20 cellular contexts compared by ENCODE assay signal in the genomic region with DNA sequence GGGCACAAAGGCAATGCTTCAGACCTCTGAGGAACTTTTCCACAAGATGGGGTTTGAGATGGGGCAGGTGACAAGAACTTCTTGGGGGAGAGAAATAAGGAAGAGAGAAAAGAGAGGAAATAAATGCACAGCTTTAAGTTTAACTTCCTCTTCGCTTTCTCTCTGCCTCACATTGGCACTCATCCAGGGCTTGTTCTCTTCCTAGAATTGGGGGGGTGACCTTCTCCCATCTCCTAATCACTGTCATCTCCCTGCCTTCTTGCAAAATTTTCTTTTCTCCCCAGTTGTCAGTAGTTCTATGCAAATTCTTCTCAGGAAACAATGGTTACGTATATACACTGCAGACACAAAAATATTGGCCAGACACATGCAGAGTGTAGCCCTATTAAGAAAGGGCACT. TPM values are rescaled to one million over a fixed set of nuclear protein-coding genes. Genes with fewer than 3 reads are reported as not detected.
DNase-seq lines count a peak whose midpoint lies in the region; ATAC-seq and TF ChIP-seq lines count a peak whose summit lies in the region.
"Had no signal": no experiment of that assay in that cellular context is flagged by ENCODE, and none has a peak within 500 bp of the region (broad histone marks: within the 10 kb centered on the region; RNA-seq: fewer than 3 reads in every experiment).

No MANE protein-coding gene starts in this region.

- no peak for DNase-seq in Right ventricle myocardium superior
- DNase-seq in left cardiac atrium, result no peak
- peak; percentile 61 to 79 for DNase-seq in NOMO-1 (lab: John Stamatoyannopoulos, UW; ENCODE audit: unreplicated experiment in 2 of 2)
- no peak for DNase-seq in transverse colon
- no peak for DNase-seq in CD14-positive monocyte (ENCODE audit: low spot score)
- DNase-seq in ecto neural progenitor cell (ENCODE audit: low spot score), result no peak
- DNase-seq: H7; HFFc6; NCI-H1092 treated with DMSO at 0.1 percent for 48 hours; NCI-H2081; NK-92 treated with Interleukin-12 subunit alpha and Interleukin-12 subunit beta, amount 100 ng/mL, for 24 hours; PC-9; SJCRH30 had no signal

- H3K9me3 ChIP-seq in gastroesophageal sphincter, result no peaks in the 10 kb centered on the region
- no peaks in the 10 kb centered on the region for H3K9me3 ChIP-seq in transverse colon
- H3K9me3 ChIP-seq: SJCRH30 had no signal

- TF ChIP-seq CTCF in gastroesophageal sphincter (IDR thresholded peaks at IDR 0.05) (no peak), transverse colon (IDR thresholded peaks at IDR 0.05) (no peak), CD14-positive monocyte (IDR thresholded peaks at IDR 0.05) (no peak)

- ATAC-seq in Right ventricle myocardium superior (ENCODE audit: poor library complexity) (peak; percentile 41), left cardiac atrium (no peak), gastroesophageal sphincter (peak; percentile 19)
- ATAC-seq: HepG2 had no signal

- peaks cover 0 to 1% (median 0%) of the 10 kb centered on the region in 3 donors for H3K27me3 Mint-ChIP-seq in CD14-positive monocyte (ENCODE audit: low read depth in 3 of 3)

- no peak for TF ChIP-seq EP300 in gastroesophageal sphincter (IDR thresholded peaks at IDR 0.05)
- TF ChIP-seq EP300 in transverse colon (IDR thresholded peaks at IDR 0.05; ENCODE audit: low read depth), result no peak

- peaks cover 23% of the 10 kb centered on the region for H3K4me1 Mint-ChIP-seq in CD14-positive monocyte

- in situ Hi-C loops in transverse colon (cut with MboI; ENCODE audit: low pct_ligation_motif_present in 1 of 4, low pct_unique_long_range_greater_than_20kb in 1 of 4, low sequenced_read_pairs in 3 of 4), result loop anchor here in 2 of 4 donors (25.0 kb wide), 2 partner anchors 565 to 590 kb away; no protein-coding TSS in a partner anchor

- peaks cover 0 to 11% (median 0%) of the 10 kb centered on the region in 7 donors for H3K9me3 Mint-ChIP-seq in CD14-positive monocyte

- WGBS in gastroesophageal sphincter (ENCODE audit: low coverage in 1 of 2), 2 donors, result 60 to 71% methylated on average over 2 of the region's 2 CpGs
- 41 to 60% methylated on average over 2 of the region's 2 CpGs for WGBS in transverse colon (ENCODE audit: low coverage in 1 of 2), 2 donors

- H3K4me1 ChIP-seq in gastroesophageal sphincter (no peaks in the 10 kb centered on the region), transverse colon (no peaks in the 10 kb centered on the region)
- H3K4me1 ChIP-seq: SJCRH30 had no signal

- H3K27ac ChIP-seq in gastroesophageal sphincter (no peak overlapping the region), transverse colon (no peak overlapping the region)
- H3K27ac ChIP-seq: KMS-11, PC-9, RWPE1, SJCRH30 had no signal

- intact Hi-C loops in Right ventricle myocardium superior (cut with DNase I) (no loop called here), left cardiac atrium (cut with DNase I) (no loop called here), transverse colon (cut with DNase I; ENCODE audit: low total_unique reads) (loop anchor here (5.0 kb wide), 1 partner anchor 1530 kb away; no protein-coding TSS in a partner anchor), CD14-positive monocyte (cut with micrococcal nuclease) (no loop called here)

- H3K36me3 Mint-ChIP-seq in CD14-positive monocyte, result no peaks in the 10 kb centered on the region

- no peak overlapping the region for H3K4me3 Mint-ChIP-seq in CD14-positive monocyte
- H3K4me3 Mint-ChIP-seq: HFFc6 had no signal

- H3K36me3 ChIP-seq in gastroesophageal sphincter (no peaks in the 10 kb centered on the region), transverse colon (no peaks in the 10 kb centered on the region)
- H3K36me3 ChIP-seq: SJCRH30 had no signal

- H3K27me3 ChIP-seq in gastroesophageal sphincter (peaks cover 3% of the 10 kb centered on the region), transverse colon (no peaks in the 10 kb centered on the region)
- H3K27me3 ChIP-seq: SJCRH30 had no signal

- H3K4me3 ChIP-seq in gastroesophageal sphincter, result no peak overlapping the region
- H3K4me3 ChIP-seq in transverse colon, result no peak overlapping the region
- H3K4me3 ChIP-seq: PC-9, SJCRH30 had no signal

- H3K27ac Mint-ChIP-seq in CD14-positive monocyte, result peak overlapping the region in 3 of 7 donors; percentile 16 to 42 (median 31)
- H3K27ac Mint-ChIP-seq: HFFc6 had no signal

- no peak for TF ChIP-seq POLR2A in gastroesophageal sphincter (IDR thresholded peaks at IDR 0.05)
- TF ChIP-seq POLR2A in transverse colon (IDR thresholded peaks at IDR 0.05), result no peak

RNA-seq across cellular contexts. Expression of a gene that starts 19.0 kb away (rescaled TPM):
- total RNA-seq in Right ventricle myocardium superior, result 0.40 TPM
- 1 to 10 TPM in 1 of 2 donors, under 1 TPM in 1; 0.35 to 1.1 TPM for total RNA-seq in left cardiac atrium
- total RNA-seq in gastroesophageal sphincter, result 10 to 100 TPM in 2 of 4 donors, 1 to 10 TPM in 2; 5.8 to 15.9 (median 8.9) TPM
- total RNA-seq in transverse colon, result 1 to 10 TPM; 1.4 to 4.5 (median 3.1) TPM
- not detected for polyA plus RNA-seq in CD14-positive monocyte
- total RNA-seq: HepG2, HFFc6, M059J, NCI-H460, PC-9 had no signal
- polyA plus RNA-seq: BJ, HepG2 had no signal

Comparison
In these comparisons a context has a peak if more than half of its experiments do, and no peak if none do; other contexts are left out.
1. ATAC-seq: peak in Right ventricle myocardium superior (single experiment) and gastroesophageal sphincter (single experiment); none in left cardiac atrium (0 of 2).
2. DNase-seq: peak in NOMO-1 (2 of 2); none in Right ventricle myocardium superior (single experiment), left cardiac atrium (single experiment), transverse colon (single experiment), CD14-positive monocyte (single experiment) and ecto neural progenitor cell (single experiment).